8 cellular contexts compared by ENCODE assay signal in the genomic region with DNA sequence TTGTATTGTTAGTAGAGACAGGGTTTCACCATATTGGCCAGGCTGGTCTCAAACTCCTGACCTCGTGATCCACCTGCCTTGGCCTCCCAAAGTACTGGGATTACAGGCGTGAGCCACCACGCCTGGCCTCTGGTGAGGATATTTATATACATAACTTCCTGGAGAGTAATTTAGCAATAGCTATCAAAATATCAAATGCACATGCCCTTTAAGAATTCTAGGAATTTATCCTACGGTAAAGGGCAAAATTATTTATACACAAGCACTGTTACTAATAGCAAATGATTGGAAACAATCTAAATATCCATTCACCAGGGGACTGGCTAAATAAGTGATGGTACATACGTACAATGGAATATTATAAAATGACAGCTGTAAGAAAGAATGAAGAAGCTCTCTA. TPM values are rescaled to one million over a fixed set of nuclear protein-coding genes. Genes with fewer than 3 reads are reported as not detected.
DNase-seq lines count a peak whose midpoint lies in the region; ATAC-seq, FAIRE-seq and TF ChIP-seq lines count a peak whose summit lies in the region.
"Not testable (repeated sequence)": the region's sequence is repeated elsewhere in the genome, so short reads cannot be mapped to it uniquely, and the experiment has no call there.

No MANE protein-coding gene starts in this region.

- not testable (repeated sequence) for FAIRE-seq in A549 (lab: Jason Lieb, UNC)

- H4K20me1 ChIP-seq in PC-3 (ENCODE audit: low read length): not testable (repeated sequence)

- H3K4me3 ChIP-seq in A549; PC-3 (ENCODE audit: low read length); cardiac fibroblast (replicated peaks in 1 of 2; ENCODE audit: low read depth in 2 of 2, low read length in 2 of 2): not testable (repeated sequence)

- not testable (repeated sequence) for H3K9me2 ChIP-seq in PC-3 (replicated peaks; ENCODE audit: low read length)

- H3K4me1 ChIP-seq in A549 (peaks cover 33% of the 10 kb centered on the region), PC-3 (ENCODE audit: insufficient read depth, low read length) (peaks cover 19% of the 10 kb centered on the region)

- H3K79me2 ChIP-seq in PC-3 (ENCODE audit: low read length): peaks cover 15% of the 10 kb centered on the region; the same call in 1 of the 2 replicates

- H3K27me3 Mint-ChIP-seq in activated CD8-positive, alpha-beta T cell treated with anti-CD3 and anti-CD28 coated beads for 36 hours; naive thymus-derived CD8-positive, alpha-beta T cell; stimulated activated naive B cell treated with anti-CD40 and anti-IgM and Interleukin-4, amounts not matched to agents 10 μg/mL and 1 μg/mL and 100 μg/mL, for 72 hours: not testable (repeated sequence)

- H3K9me3 Mint-ChIP-seq in activated CD8-positive, alpha-beta T cell treated with anti-CD3 and anti-CD28 coated beads for 36 hours; naive thymus-derived CD8-positive, alpha-beta T cell; stimulated activated naive B cell treated with anti-CD40 and anti-IgM and Interleukin-4, amounts not matched to agents 10 μg/mL and 1 μg/mL and 100 μg/mL, for 72 hours: not testable (repeated sequence)

- TF ChIP-seq EP300 in A549 (IDR thresholded peaks at IDR 0.05): not testable (repeated sequence)

- TF ChIP-seq RAD21 in A549 (conservative IDR thresholded peaks at IDR 0.05 in 1 of 2, IDR thresholded peaks at IDR 0.05 in 1 of 2): not testable (repeated sequence)

- peak overlapping the region; percentile 79; the same call in 1 of the 3 replicates for H3K4me2 ChIP-seq in A549
- not testable (repeated sequence) for H3K4me2 ChIP-seq in PC-3 (ENCODE audit: low read length)

- not testable (repeated sequence) for H3K36me3 ChIP-seq in PC-3 (ENCODE audit: low read depth, low read length)

- H3K9ac ChIP-seq in PC-3 (ENCODE audit: low read length): not testable (repeated sequence)

- peaks cover 24% of the 10 kb centered on the region for H3K36me3 Mint-ChIP-seq in activated CD8-positive, alpha-beta T cell treated with anti-CD3 and anti-CD28 coated beads for 36 hours (ENCODE audit: low read depth)
- peaks cover 0 to 25% (median 2%) of the 10 kb centered on the region in 3 donors for H3K36me3 Mint-ChIP-seq in naive thymus-derived CD8-positive, alpha-beta T cell
- peaks cover 39 to 51% of the 10 kb centered on the region in 2 donors for H3K36me3 Mint-ChIP-seq in stimulated activated naive B cell treated with anti-CD40 and anti-IgM and Interleukin-4, amounts not matched to agents 10 μg/mL and 1 μg/mL and 100 μg/mL, for 72 hours

- not testable (repeated sequence) for ATAC-seq in A549; PC-3; activated CD8-positive, alpha-beta T cell treated with anti-CD3 and anti-CD28 coated beads for 36 hours; naive thymus-derived CD8-positive, alpha-beta T cell; stimulated activated naive B cell treated with anti-CD40 and anti-IgM and Interleukin-4, amounts not matched to agents 10 μg/mL and 1 μg/mL and 100 μg/mL, for 72 hours (replicated peaks)

- H3K4me3 Mint-ChIP-seq in activated CD8-positive, alpha-beta T cell treated with anti-CD3 and anti-CD28 coated beads for 36 hours; naive thymus-derived CD8-positive, alpha-beta T cell: not testable (repeated sequence)
- peak overlapping the region in 1 of 2 donors; percentile 51 for H3K4me3 Mint-ChIP-seq in stimulated activated naive B cell treated with anti-CD40 and anti-IgM and Interleukin-4, amounts not matched to agents 10 μg/mL and 1 μg/mL and 100 μg/mL, for 72 hours

- H2AFZ ChIP-seq in PC-3 (ENCODE audit: low read length): not testable (repeated sequence)

- not testable (repeated sequence) for H3K27me3 ChIP-seq in PC-3 (ENCODE audit: low read length)

- peaks cover 29% of the 10 kb centered on the region for H3K4me1 Mint-ChIP-seq in activated CD8-positive, alpha-beta T cell treated with anti-CD3 and anti-CD28 coated beads for 36 hours (ENCODE audit: low read depth)
- H3K4me1 Mint-ChIP-seq in naive thymus-derived CD8-positive, alpha-beta T cell: peaks cover 10 to 37% (median 21%) of the 10 kb centered on the region in 4 donors
- H3K4me1 Mint-ChIP-seq in stimulated activated naive B cell treated with anti-CD40 and anti-IgM and Interleukin-4, amounts not matched to agents 10 μg/mL and 1 μg/mL and 100 μg/mL, for 72 hours: peaks cover 27 to 70% of the 10 kb centered on the region in 2 donors

- not testable (repeated sequence) for TF ChIP-seq POLR2A in A549 (IDR thresholded peaks at IDR 0.05; ENCODE audit: low read length)

- not testable (repeated sequence) for H3F3A ChIP-seq in PC-3 (ENCODE audit: low read length, unreplicated experiment)

- intact Hi-C loops in PC-3 (cut with micrococcal nuclease): loop anchor here (5.0 kb wide), 1 partner anchor 36 kb away; the partner anchor contains the start of gene FYTTD1
- intact Hi-C loops in activated CD8-positive, alpha-beta T cell treated with anti-CD3 and anti-CD28 coated beads for 36 hours (cut with micrococcal nuclease): not testable (repeated sequence)

- peak overlapping the region; percentile 88 to 95 for H3K27ac ChIP-seq in A549
- peak overlapping the region; percentile 92; the same call in 1 of the 2 replicates for H3K27ac ChIP-seq in PC-3 (ENCODE audit: low read length)

- POLR2A ChIA-PET in A549 (lab: Yijun Ruan, JAX): interaction anchor here (1.7 kb wide), 1 partner anchor 40 kb away, joined by 6 read pairs; no protein-coding TSS in a partner anchor
- POLR2A ChIA-PET in PC-3 (lab: Charles Lee; ENCODE audit: unreplicated experiment): not testable (repeated sequence)
- POLR2A ChIA-PET in activated CD8-positive, alpha-beta T cell treated with anti-CD3 and anti-CD28 coated beads for 36 hours (lab: Charles Lee): interaction anchor here (0.8 to 1.8 kb wide), 2 partner anchors 10 to 25 kb away, joined by 3 to 5 read pairs; no protein-coding TSS in a partner anchor
- POLR2A ChIA-PET in naive thymus-derived CD8-positive, alpha-beta T cell (lab: Charles Lee): interaction anchor here (1.2 kb wide), 1 partner anchor 40 kb away, joined by 3 read pairs; no protein-coding TSS in a partner anchor

- not testable (repeated sequence) for BruUV-seq in PC-3 (replicated peaks; lab: Mats Ljungman, UMichigan)

- CTCF ChIA-PET in A549 (lab: Yijun Ruan, JAX): interaction anchor here (1.1 to 1.5 kb wide), 4 partner anchors 8 to 24 kb away, joined by 3 to 5 read pairs (median 3); no protein-coding TSS in a partner anchor
- CTCF ChIA-PET in PC-3 (lab: Charles Lee): not testable (repeated sequence)
- CTCF ChIA-PET in activated CD8-positive, alpha-beta T cell treated with anti-CD3 and anti-CD28 coated beads for 36 hours (lab: Charles Lee): interaction anchor here (0.6 to 1.6 kb wide), 3 partner anchors 40 to 1024 kb away, joined by 3 read pairs; no protein-coding TSS in a partner anchor

- TF ChIP-seq CTCF in A549 (IDR thresholded peaks at IDR 0.05); PC-3 (conservative IDR thresholded peaks at IDR 0.05; ENCODE audit: low read depth, low read length); activated CD8-positive, alpha-beta T cell treated with anti-CD3 and anti-CD28 coated beads for 36 hours (IDR thresholded peaks at IDR 0.05); cardiac fibroblast (IDR thresholded peaks at IDR 0.05; ENCODE audit: low read depth, low read length): not testable (repeated sequence)

- peak overlapping the region; percentile 57 for H3K27ac Mint-ChIP-seq in activated CD8-positive, alpha-beta T cell treated with anti-CD3 and anti-CD28 coated beads for 36 hours
- peak overlapping the region in 7 of 10 donors; percentile 21 to 99 (median 44) for H3K27ac Mint-ChIP-seq in naive thymus-derived CD8-positive, alpha-beta T cell
- H3K27ac Mint-ChIP-seq in stimulated activated naive B cell treated with anti-CD40 and anti-IgM and Interleukin-4, amounts not matched to agents 10 μg/mL and 1 μg/mL and 100 μg/mL, for 72 hours: peak overlapping the region; percentile 69

- 78% methylated on average over 5 of the region's 5 CpGs for WGBS in A549 (ENCODE audit: missing lambda C conversion rate)

- not testable (repeated sequence) for H3K9me3 ChIP-seq in A549; PC-3 (ENCODE audit: low read length)

- DNase-seq in A549 (ENCODE audit: low read depth in 1 of 2, low spot score in 1 of 2): peak in 1 of 2 experiments; percentile 14
- peak; percentile 56 for DNase-seq in EL
- DNase-seq in PC-3; activated CD8-positive, alpha-beta T cell treated with anti-CD3 and anti-CD28 coated beads for 36 hours; naive thymus-derived CD8-positive, alpha-beta T cell; stimulated activated naive B cell treated with anti-CD40 and anti-IgM and Interleukin-4, amounts not matched to agents 10 μg/mL and 1 μg/mL and 100 μg/mL, for 72 hours: not testable (repeated sequence)
- DNase-seq in cardiac fibroblast (ENCODE audit: low read depth in 2 of 2): peak; percentile 12 to 41
- DNase-seq in foreskin melanocyte: peak; percentile 21

RNA-seq across cellular contexts. Expression of gene RUBCN, which starts 25.7 kb away (rescaled TPM):
- polyA plus RNA-seq in A549 (2011; rRNA removed) (8.0 and 8.2 TPM in 2 replicates), A549 (2017; fragmentation: RNase III; extraction: RNeasy Plus Mini Kit Qiagen cat#74134 plus additional on column Dnase treatment) (5.7 to 6.5 TPM (median 6.1 TPM) in 3 replicates)
- 5.3 and 8.0 TPM in 2 replicates for polyA plus RNA-seq in A549 (2012; cell fraction: cytosol; rRNA removed)
- polyA plus RNA-seq in A549 (2012; cell fraction: nucleus; rRNA removed): 11.5 and 15.4 TPM in 2 replicates
- polyA minus RNA-seq in A549 (2011; rRNA and poly(A)+ RNA removed): 13.2 and 16.6 TPM in 2 replicates
- total RNA-seq in PC-3 (2014; rRNA removed): 24.5 and 32.9 TPM in 2 replicates
- total RNA-seq in activated CD8-positive, alpha-beta T cell treated with anti-CD3 and anti-CD28 coated beads for 36 hours: 10 to 100 TPM; 27.3 to 27.7 TPM
- 10 to 100 TPM; 63.8 to 70.3 TPM for total RNA-seq in naive thymus-derived CD8-positive, alpha-beta T cell
- polyA plus RNA-seq in naive thymus-derived CD8-positive, alpha-beta T cell: 10 to 100 TPM; 20.3 to 23.6 (median 21.7) TPM

RNA-seq across cellular contexts. Expression of gene FYTTD1, which starts 38.7 kb away (rescaled TPM):
- polyA plus RNA-seq in A549 (2011; rRNA removed) (24.8 and 37.3 TPM in 2 replicates), A549 (2017; fragmentation: RNase III; extraction: RNeasy Plus Mini Kit Qiagen cat#74134 plus additional on column Dnase treatment) (19.8 to 22.2 TPM (median 20.9 TPM) in 3 replicates)
- polyA plus RNA-seq in A549 (2012; cell fraction: cytosol; rRNA removed): 4.9 and 5.8 TPM in 2 replicates
- 2.2 TPM in 2 replicates for polyA plus RNA-seq in A549 (2012; cell fraction: nucleus; rRNA removed)
- 11.0 and 11.3 TPM in 2 replicates for polyA minus RNA-seq in A549 (2011; rRNA and poly(A)+ RNA removed)
- 54.6 and 85.4 TPM in 2 replicates for total RNA-seq in PC-3 (2014; rRNA removed)
- 10 to 100 TPM; 25.4 to 27.0 TPM for total RNA-seq in activated CD8-positive, alpha-beta T cell treated with anti-CD3 and anti-CD28 coated beads for 36 hours
- 10 to 100 TPM; 66.4 to 70.2 TPM for total RNA-seq in naive thymus-derived CD8-positive, alpha-beta T cell
- polyA plus RNA-seq in naive thymus-derived CD8-positive, alpha-beta T cell: 100 to 1,000 TPM in 1 of 3 donors, 10 to 100 TPM in 2; 93.5 to 123 (median 93.7) TPM
